Comparison of ENCODE assay signal across 10 cellular contexts in genomic region chr7:148153611-148154010, GRCh38.
A peak's percentile ranks its signal among the peaks of the same experiment; 100 is the strongest.
DNase-seq lines count a peak whose midpoint lies in the region; ATAC-seq and FAIRE-seq lines count a peak whose summit lies in the region.
"Had no signal": no experiment of that assay in that cellular context is flagged by ENCODE, and none has a peak within 500 bp of the region (broad histone marks: within the 10 kb centered on the region; RNA-seq: fewer than 3 reads in every experiment).

No MANE protein-coding gene starts in this region.

- no peak for FAIRE-seq in frontal cortex (lab: Jason Lieb, UNC)
- FAIRE-seq: islet of Langerhans had no signal

- intact Hi-C loops in left cardiac atrium (cut with DNase I): no loop called here

- DNase-seq in DMS79 treated with DMSO at 0.1 percent for 48 hours (lab: John Stamatoyannopoulos, UW): peak; percentile 47
- peak; percentile 58 for DNase-seq in NCI-H774 (lab: John Stamatoyannopoulos, UW)
- DNase-seq in left cardiac atrium: peak; percentile 74
- DNase-seq in pons (ENCODE audit: low spot score): peak; percentile 29
- DNase-seq in frontal cortex (ENCODE audit: low spot score in 2 of 2): no peak
- no peak for DNase-seq in SIG-M5 (lab: John Stamatoyannopoulos, UW)
- DNase-seq: NCI-H2171 treated with DMSO at 0.1 percent for 48 hours had no signal

- ATAC-seq in left cardiac atrium (peak; percentile 98), GM18907 (IDR thresholded peaks at IDR 0.05; ENCODE audit: unreplicated experiment) (no peak), GM21786 (IDR thresholded peaks at IDR 0.05; ENCODE audit: unreplicated experiment) (no peak)

Comparison
In these comparisons a context has a peak if more than half of its experiments do, and no peak if none do; other contexts are left out.
1. DNase-seq: peak in DMS79 treated with DMSO at 0.1 percent for 48 hours (single experiment), NCI-H774 (single experiment), left cardiac atrium (single experiment) and pons (single experiment); none in frontal cortex (0 of 2) and SIG-M5 (single experiment).
2. ATAC-seq: peak in left cardiac atrium (2 of 2); none in GM18907 (single experiment) and GM21786 (single experiment).